17 cellular contexts compared by ENCODE assay signal in genomic region chr12:49649445-49649844, GRCh38. TPM values are rescaled to one million over a fixed set of nuclear protein-coding genes. Genes with fewer than 3 reads are reported as not detected.
DNase-seq lines count a peak whose midpoint lies in the region; TF ChIP-seq lines count a peak whose summit lies in the region.
"Had no signal": no experiment of that assay in that cellular context is flagged by ENCODE, and none has a peak within 500 bp of the region (broad histone marks: within the 10 kb centered on the region; RNA-seq: fewer than 3 reads in every experiment).

No MANE protein-coding gene starts in this region.

- peak overlapping the region; percentile 37 for H3K27ac Mint-ChIP-seq in activated CD4-positive, alpha-beta T cell treated with anti-CD3 and anti-CD28 coated beads, Interleukin-2, amount 10 ng/mL, durations not matched to agents 24 days and 14 days
- H3K27ac Mint-ChIP-seq in chondrocyte (ENCODE audit: unreplicated experiment) (peak overlapping the region; percentile 17), nephron progenitor cell (peak overlapping the region; percentile 73), type B pancreatic cell (no peak overlapping the region)

- H3K4me3 Mint-ChIP-seq in activated CD4-positive, alpha-beta T cell treated with anti-CD3 and anti-CD28 coated beads, Interleukin-2, amount 10 ng/mL, durations not matched to agents 24 days and 14 days: no peak overlapping the region
- H3K4me3 Mint-ChIP-seq in chondrocyte (ENCODE audit: unreplicated experiment) (no peak overlapping the region), nephron progenitor cell (no peak overlapping the region), type B pancreatic cell (no peak overlapping the region)
- H3K4me3 Mint-ChIP-seq: activated T-cell treated with anti-CD3 and anti-CD28 coated beads, Interleukin-2, amount 50 U/mL, for 72 hours had no signal

- H3K27ac ChIP-seq in RWPE1: peak overlapping the region; percentile 45; the same call in 1 of the 2 replicates
- H3K27ac ChIP-seq: vagina had no signal

- peaks cover 28% of the 10 kb centered on the region for H3K4me1 Mint-ChIP-seq in activated CD4-positive, alpha-beta T cell treated with anti-CD3 and anti-CD28 coated beads, Interleukin-2, amount 10 ng/mL, durations not matched to agents 24 days and 14 days
- peaks cover 26% of the 10 kb centered on the region for H3K4me1 Mint-ChIP-seq in chondrocyte (ENCODE audit: low read depth)
- peaks cover 62% of the 10 kb centered on the region for H3K4me1 Mint-ChIP-seq in nephron progenitor cell
- H3K4me1 Mint-ChIP-seq in type B pancreatic cell (ENCODE audit: unreplicated experiment): peaks cover 9% of the 10 kb centered on the region

- no peaks in the 10 kb centered on the region for H3K27me3 Mint-ChIP-seq in activated CD4-positive, alpha-beta T cell treated with anti-CD3 and anti-CD28 coated beads, Interleukin-2, amount 10 ng/mL, durations not matched to agents 24 days and 14 days
- H3K27me3 Mint-ChIP-seq in chondrocyte (ENCODE audit: low read depth): no peaks in the 10 kb centered on the region
- peaks cover 2% of the 10 kb centered on the region for H3K27me3 Mint-ChIP-seq in nephron progenitor cell (ENCODE audit: low read depth, poor library complexity)
- H3K27me3 Mint-ChIP-seq in type B pancreatic cell: no peaks in the 10 kb centered on the region

- H3K9me3 Mint-ChIP-seq in activated CD4-positive, alpha-beta T cell treated with anti-CD3 and anti-CD28 coated beads, Interleukin-2, amount 10 ng/mL, durations not matched to agents 24 days and 14 days: no peaks in the 10 kb centered on the region
- H3K9me3 Mint-ChIP-seq in chondrocyte (ENCODE audit: low read depth): no peaks in the 10 kb centered on the region
- H3K9me3 Mint-ChIP-seq in nephron progenitor cell: no peaks in the 10 kb centered on the region
- H3K9me3 Mint-ChIP-seq in type B pancreatic cell: no peaks in the 10 kb centered on the region
- H3K9me3 Mint-ChIP-seq: activated T-cell treated with anti-CD3 and anti-CD28 coated beads, Interleukin-2, amount 50 U/mL, for 72 hours had no signal

- POLR2A ChIA-PET in RWPE1 (lab: Yijun Ruan, JAX; ENCODE audit: low non-redundant PET): no interaction called here

- H3K36me3 Mint-ChIP-seq in activated CD4-positive, alpha-beta T cell treated with anti-CD3 and anti-CD28 coated beads, Interleukin-2, amount 10 ng/mL, durations not matched to agents 24 days and 14 days (ENCODE audit: low read depth): peaks cover 56% of the 10 kb centered on the region
- H3K36me3 Mint-ChIP-seq in chondrocyte (ENCODE audit: low read depth) (peaks cover 46% of the 10 kb centered on the region), nephron progenitor cell (ENCODE audit: low read depth) (peaks cover 41% of the 10 kb centered on the region), type B pancreatic cell (peaks cover 4% of the 10 kb centered on the region)

- CTCF ChIA-PET in RWPE1 (lab: Yijun Ruan, JAX): no interaction called here

- TF ChIP-seq CTCF in RWPE1 (conservative IDR thresholded peaks at IDR 0.05; ENCODE audit: low read depth): no peak
- TF ChIP-seq CTCF in chondrocyte (IDR thresholded peaks at IDR 0.05): no peak
- no peak for TF ChIP-seq CTCF in nephron progenitor cell (IDR thresholded peaks at IDR 0.05)
- no peak for TF ChIP-seq CTCF in type B pancreatic cell (conservative IDR thresholded peaks at IDR 0.05)

- intact Hi-C loops in activated CD4-positive, alpha-beta T cell treated with anti-CD3 and anti-CD28 coated beads, Interleukin-2, amount 10 ng/mL, durations not matched to agents 24 days and 14 days (cut with micrococcal nuclease): no loop called here

- DNase-seq in activated CD4-positive, alpha-beta T cell treated with anti-CD3 and anti-CD28 coated beads, Interleukin-2, amount 10 ng/mL, durations not matched to agents 24 days and 14 days: no peak
- no peak for DNase-seq in activated CD4-positive, alpha-beta T cell treated with anti-CD3 and anti-CD28 coated beads, Interleukin-2, amount 50 U/mL, for 48 hours
- DNase-seq in RWPE1 (ENCODE audit: low spot score) (no peak), chondrocyte (ENCODE audit: low spot score) (no peak), nephron progenitor cell (no peak), type B pancreatic cell (ENCODE audit: extremely low spot score, unreplicated experiment) (no peak), NCI-H2081 (lab: John Stamatoyannopoulos, UW) (no peak)
- DNase-seq in activated effector memory CD4-positive, alpha-beta T cell treated with anti-CD3 and anti-CD28 coated beads, Interleukin-2, amount 50 U/mL, for 16 hours: no peak
- DNase-seq: activated T-cell treated with anti-CD3 and anti-CD28 coated beads, Interleukin-2, amount 50 U/mL, for 72 hours; GDM1; Kasumi-1; NCI-H1092 treated with DMSO at 0.1 percent for 48 hours; NCI-H2081 treated with DMSO at 0.1 percent for 48 hours; NCI-H524; RPMI8226; stimulated activated CD4-positive, alpha-beta T cell treated with anti-CD3 and anti-CD28 coated beads, Interleukin-4, amount 100 ng/mL, for 4 hours had no signal

RNA-seq across cellular contexts. Expression of gene PRPF40B, which starts 26.1 kb away (rescaled TPM):
- total RNA-seq in activated CD4-positive, alpha-beta T cell treated with anti-CD3 and anti-CD28 coated beads, Interleukin-2, amount 10 ng/mL, durations not matched to agents 24 days and 14 days: 12.3 and 12.7 TPM in 2 replicates
- 12.5 to 23.9 TPM (median 15.1 TPM) in 3 replicates for total RNA-seq in chondrocyte
- total RNA-seq in type B pancreatic cell (ENCODE audit: low replicate concordance): 25.0 and 35.4 TPM in 2 replicates

RNA-seq across cellular contexts. Expression of gene FAM186B, which starts 44.0 kb away (rescaled TPM):
- 0.16 and 0.33 TPM in 2 replicates for total RNA-seq in activated CD4-positive, alpha-beta T cell treated with anti-CD3 and anti-CD28 coated beads, Interleukin-2, amount 10 ng/mL, durations not matched to agents 24 days and 14 days
- total RNA-seq in chondrocyte (0.27 to 0.51 TPM (median 0.46 TPM) in 3 replicates), type B pancreatic cell (ENCODE audit: low replicate concordance) (0.14 and 0.21 TPM in 2 replicates)
- total RNA-seq: vagina had no signal

RNA-seq across cellular contexts. Expression of gene FMNL3, which starts 57.8 kb away (rescaled TPM):
- 39.1 and 39.8 TPM in 2 replicates for total RNA-seq in activated CD4-positive, alpha-beta T cell treated with anti-CD3 and anti-CD28 coated beads, Interleukin-2, amount 10 ng/mL, durations not matched to agents 24 days and 14 days
- 49.4 to 55.8 TPM (median 55.6 TPM) in 3 replicates for total RNA-seq in chondrocyte
- 2.5 and 21.1 TPM in 2 replicates for total RNA-seq in type B pancreatic cell (ENCODE audit: low replicate concordance)
